15 cellular contexts compared by ENCODE assay signal in genomic region chr3:103672346-103672745, GRCh38.
DNase-seq lines count a peak whose midpoint lies in the region; ATAC-seq, FAIRE-seq and TF ChIP-seq lines count a peak whose summit lies in the region.
"Had no signal": no experiment of that assay in that cellular context is flagged by ENCODE, and none has a peak within 500 bp of the region (broad histone marks: within the 10 kb centered on the region; RNA-seq: fewer than 3 reads in every experiment).

No MANE protein-coding gene starts in this region.

- in situ Hi-C loops in GM12878 (cut with MboI): no loop called here

- POLR2A ChIA-PET in GM12878 (lab: Charles Lee): no interaction called here

- H3K9ac ChIP-seq in GM12878 (ENCODE audit: control insufficient read depth, insufficient read depth, low read length): no peak overlapping the region
- no peak overlapping the region for H3K9ac ChIP-seq in keratinocyte (ENCODE audit: control insufficient read depth, extremely low read depth, insufficient read depth, low read length)
- H3K9ac ChIP-seq: BLaER1 had no signal

- BruUV-seq in GM12878 (replicated peaks; lab: Mats Ljungman, UMichigan): no TSS peak

- 0 out of 3 replicates have a peak, but pooled peaks have one; percentile 27 for ATAC-seq in GM12878

- no peak for TF ChIP-seq CTCF in GM12878 (IDR thresholded peaks at IDR 0.05 in 2 of 3, conservative IDR thresholded peaks at IDR 0.05 in 1 of 3; ENCODE audit: control insufficient read depth in 2 of 3, extremely low read depth in 1 of 3, insufficient read depth in 1 of 3, low read depth in 3 of 3, low read length in 3 of 3)
- TF ChIP-seq CTCF in keratinocyte (optimal IDR thresholded peaks at IDR 0.05 in 1 of 3, IDR thresholded peaks at IDR 0.05 in 1 of 3, conservative IDR thresholded peaks at IDR 0.05 in 1 of 3; ENCODE audit: extremely low read depth in 1 of 3, insufficient read depth in 2 of 3, low read length in 3 of 3): no peak

- H4K20me1 ChIP-seq in GM12878 (ENCODE audit: control insufficient read depth, insufficient read depth) (no peaks in the 10 kb centered on the region), keratinocyte (ENCODE audit: control insufficient read depth, extremely low read depth, insufficient read depth, low read length) (no peaks in the 10 kb centered on the region)
- H4K20me1 ChIP-seq: BLaER1 had no signal

- FAIRE-seq in HTR-8/SVneo (lab: Jason Lieb, UNC) (no peak), GM12878 (lab: Jason Lieb, UNC) (no peak), keratinocyte (lab: Jason Lieb, UNC) (no peak)

- 40% methylated on average over 2 of the region's 2 CpGs for WGBS in GM12878 (ENCODE audit: insufficient coverage, insufficient replicate concordance, low lambda C conversion rate, missing lambda C conversion rate)

- no peak for TF ChIP-seq RAD21 in GM12878 (IDR thresholded peaks at IDR 0.05; ENCODE audit: insufficient read depth, low read depth, low read length)

- DNase-seq in HTR-8/SVneo (ENCODE audit: insufficient read length, low spot score) (peak; percentile 0), NCI-H226 (peak; percentile 9), GM12878 (ENCODE audit: low read depth, low spot score) (no peak), keratinocyte (ENCODE audit: low read depth, low spot score) (no peak), SKM-1 (lab: John Stamatoyannopoulos, UW; ENCODE audit: unreplicated experiment) (no peak), NCI-H1436 treated with DMSO at 0.1 percent for 48 hours (lab: John Stamatoyannopoulos, UW) (no peak)
- no peak for DNase-seq in activated CD8-positive, alpha-beta memory T cell treated with anti-CD3 and anti-CD28 coated beads, Interleukin-2, amount 50 U/mL, for 48 hours
- DNase-seq: AML-193; Caco-2; CD8-positive, alpha-beta memory T cell; DND-41; GF-D8; HCEC 1CT; HFFc6 had no signal

- no peak overlapping the region for H3K4me2 ChIP-seq in GM12878 (ENCODE audit: control insufficient read depth, insufficient read depth)
- H3K4me2 ChIP-seq in keratinocyte (ENCODE audit: control insufficient read depth, extremely low read depth, insufficient read depth, low read depth, low read length): no peak overlapping the region
- H3K4me2 ChIP-seq: BLaER1 had no signal

- no peak overlapping the region for H3K4me3 ChIP-seq in GM12878
- no peak overlapping the region for H3K4me3 ChIP-seq in keratinocyte (ENCODE audit: control insufficient read depth in 2 of 3, extremely low read depth in 1 of 3, insufficient read depth in 2 of 3, low read depth in 1 of 3, low read length in 3 of 3)
- H3K4me3 ChIP-seq: BLaER1 had no signal

- no peak overlapping the region for H2AFZ ChIP-seq in GM12878 (ENCODE audit: control insufficient read depth, low read depth, low read length)
- H2AFZ ChIP-seq in keratinocyte (ENCODE audit: control insufficient read depth, low read length): peak overlapping the region; percentile 16

- RAD21 ChIA-PET in GM12878 (lab: Charles Lee; ENCODE audit: unreplicated experiment): no interaction called here

- H3K79me2 ChIP-seq in GM12878 (ENCODE audit: control insufficient read depth, insufficient read depth, low read length) (no peaks in the 10 kb centered on the region), keratinocyte (ENCODE audit: control insufficient read depth, insufficient read depth, low read length) (no peaks in the 10 kb centered on the region)

- no peaks in the 10 kb centered on the region for H3K27me3 ChIP-seq in GM12878 (replicated peaks in 1 of 2; ENCODE audit: control insufficient read depth in 2 of 2, insufficient read depth in 2 of 2, low read length in 1 of 2)
- no peaks in the 10 kb centered on the region for H3K27me3 ChIP-seq in keratinocyte (ENCODE audit: control insufficient read depth, extremely low read depth, insufficient read depth, low read length)
- H3K27me3 ChIP-seq: BLaER1 had no signal

- H3K9me1 ChIP-seq in keratinocyte (ENCODE audit: control insufficient read depth, extremely low read depth, insufficient read depth, low read length): no peaks in the 10 kb centered on the region

- TF ChIP-seq EP300 in GM12878 (IDR thresholded peaks at IDR 0.05; ENCODE audit: borderline replicate concordance in 1 of 2, control insufficient read depth in 1 of 2, low read depth in 2 of 2, low read length in 2 of 2): no peak

- TF ChIP-seq POLR2A in GM12878 (IDR thresholded peaks at IDR 0.05; ENCODE audit: low read depth, low read length): no peak

- H3K9me3 ChIP-seq in GM12878 (replicated peaks; ENCODE audit: control insufficient read depth, insufficient read depth, low read length) (no peaks in the 10 kb centered on the region), keratinocyte (ENCODE audit: control insufficient read depth, low read depth, low read length) (no peaks in the 10 kb centered on the region)
- H3K9me3 ChIP-seq: BLaER1, Caco-2 had no signal

- dilution Hi-C loops in keratinocyte (cut with MboI; ENCODE audit: extremely low pct_ligation_motif_present, low sequenced_read_pairs): no loop called here

- CTCF ChIA-PET in GM12878 (lab: Yijun Ruan, JAX): no interaction called here

- intact Hi-C loops in GM12878 (cut with micrococcal nuclease; ENCODE audit: unreplicated experiment): no loop called here

- no peak overlapping the region for H3K27ac ChIP-seq in GM12878 (ENCODE audit: control insufficient read depth, insufficient read depth)
- no peak overlapping the region for H3K27ac ChIP-seq in keratinocyte (ENCODE audit: control insufficient read depth, insufficient read depth, low read length)
- H3K27ac ChIP-seq: BLaER1 had no signal

- SMC1A ChIA-PET in GM12878 (lab: Charles Lee; ENCODE audit: uncharacterized antibody, unreplicated experiment): interaction anchor here (1.0 to 1.7 kb wide), 2 partner anchors 10 to 13 kb away, joined by 3 to 7 read pairs; no protein-coding TSS in a partner anchor

- H3K36me3 ChIP-seq in GM12878 (ENCODE audit: control insufficient read depth in 2 of 2, insufficient read depth in 2 of 2, low read length in 1 of 2): no peaks in the 10 kb centered on the region
- H3K36me3 ChIP-seq in keratinocyte (ENCODE audit: control insufficient read depth in 2 of 2, extremely low read depth in 1 of 2, insufficient read depth in 2 of 2, low read length in 2 of 2): no peaks in the 10 kb centered on the region
- H3K36me3 ChIP-seq: BLaER1 had no signal

- H3K4me1 ChIP-seq in GM12878 (ENCODE audit: control insufficient read depth, insufficient read depth, low read length) (no peaks in the 10 kb centered on the region), keratinocyte (ENCODE audit: control insufficient read depth, extremely low read depth, insufficient read depth, low read length) (no peaks in the 10 kb centered on the region)
- H3K4me1 ChIP-seq: BLaER1, Caco-2 had no signal

TF ChIP-seq in GM12878, 131 proteins besides CTCF, POLR2A, EP300 and RAD21 (continues in another document):
- TF ChIP-seq ATF7 (IDR thresholded peaks at IDR 0.05; ENCODE audit: low read depth) (no peak), NR2F1 (conservative IDR thresholded peaks at IDR 0.05) (no peak), FOXK2 (IDR thresholded peaks at IDR 0.05) (no peak), RELB (IDR thresholded peaks at IDR 0.05; ENCODE audit: low read depth) (no peak), ETV6 (conservative IDR thresholded peaks at IDR 0.05 in 1 of 2, IDR thresholded peaks at IDR 0.05 in 1 of 2; ENCODE audit: borderline replicate concordance in 1 of 2, low read depth in 1 of 2) (no peak), USF1 (IDR thresholded peaks at IDR 0.05; ENCODE audit: borderline replicate concordance, extremely low read length, insufficient read depth, low read depth, low read length) (no peak), YBX1 (IDR thresholded peaks at IDR 0.05) (no peak), STAT1 (conservative IDR thresholded peaks at IDR 0.05) (no peak), TARDBP (IDR thresholded peaks at IDR 0.05; ENCODE audit: borderline replicate concordance) (no peak), JUNB (IDR thresholded peaks at IDR 0.05) (no peak)

Comparison
In these comparisons a context has a peak if more than half of its experiments do, and no peak if none do; other contexts are left out.
1. DNase-seq: peak in HTR-8/SVneo (single experiment) and NCI-H226 (single experiment); none in GM12878 (single experiment), keratinocyte (single experiment), SKM-1 (single experiment), activated CD8-positive, alpha-beta memory T cell treated with anti-CD3 and anti-CD28 coated beads, Interleukin-2, amount 50 U/mL, for 48 hours (single experiment) and NCI-H1436 treated with DMSO at 0.1 percent for 48 hours (single experiment).